18 cellular contexts compared by ENCODE assay signal in genomic region chr5:20359377-20359776, GRCh38.
A peak's percentile ranks its signal among the peaks of the same experiment; 100 is the strongest.
DNase-seq lines count a peak whose midpoint lies in the region; ATAC-seq and TF ChIP-seq lines count a peak whose summit lies in the region.
"Had no signal": no experiment of that assay in that cellular context is flagged by ENCODE, and none has a peak within 500 bp of the region (broad histone marks: within the 10 kb centered on the region; RNA-seq: fewer than 3 reads in every experiment).

No MANE protein-coding gene starts in this region.

- no peak overlapping the region for H3K4me2 ChIP-seq in SU-DHL-6 (ENCODE audit: low read depth, low read length, poor library complexity, severe bottlenecking)
- H3K4me2 ChIP-seq: A549 had no signal

- no peak overlapping the region for H3K9ac ChIP-seq in SU-DHL-6 (ENCODE audit: low read length)

- H3K27me3 ChIP-seq in SU-DHL-6 (ENCODE audit: low read length), result no peaks in the 10 kb centered on the region

- H3K9me3 ChIP-seq in SU-DHL-6 (ENCODE audit: insufficient read depth, low read length), result no peaks in the 10 kb centered on the region
- H3K9me3 ChIP-seq: A549 had no signal

- no peaks in the 10 kb centered on the region for H4K20me1 ChIP-seq in SU-DHL-6 (ENCODE audit: low read depth, low read length)

- no peaks in the 10 kb centered on the region for H3K79me2 ChIP-seq in SU-DHL-6 (ENCODE audit: insufficient read depth, low read length)

- H3K4me3 ChIP-seq in SU-DHL-6 (ENCODE audit: insufficient read depth, low read length, poor library complexity, severe bottlenecking), result no peak overlapping the region
- H3K4me3 ChIP-seq: A549, GM12878 had no signal

- H3K9me2 ChIP-seq in SU-DHL-6 (replicated peaks; ENCODE audit: insufficient read depth, low read length), result no peaks in the 10 kb centered on the region

- no peak overlapping the region for H3K27ac ChIP-seq in SU-DHL-6 (ENCODE audit: low read depth, low read length)
- H3K27ac ChIP-seq: 22Rv1, A549, C4-2B had no signal

- H3F3A ChIP-seq in SU-DHL-6 (ENCODE audit: insufficient read depth), result no peaks in the 10 kb centered on the region

- DNase-seq in DMS 273 (lab: John Stamatoyannopoulos, UW; ENCODE audit: unreplicated experiment), result peak; percentile 22
- no peak for DNase-seq in DMS 273 treated with DMSO at 0.1 percent for 48 hours (lab: John Stamatoyannopoulos, UW)
- peak; percentile 60 for DNase-seq in NCI-H2171 treated with DMSO at 0.1 percent for 48 hours (lab: John Stamatoyannopoulos, UW)
- no peak for DNase-seq in NCI-H2171 (lab: John Stamatoyannopoulos, UW)
- DNase-seq in hippocampal formation (lab: John Stamatoyannopoulos, UW), result no peak
- DNase-seq: AML-193; CD4-positive, alpha-beta T cell; DMS53; DND-41; EL; H9 had no signal

- no peak for ATAC-seq in HG02840 (IDR thresholded peaks at IDR 0.05; ENCODE audit: low FRiP score, unreplicated experiment)
- ATAC-seq: A549, GM12878, HepG2 had no signal

- no peak for TF ChIP-seq CTCF in SU-DHL-6 (IDR thresholded peaks at IDR 0.05; ENCODE audit: insufficient read depth, low read length, poor library complexity, severe bottlenecking)

- H2AFZ ChIP-seq in SU-DHL-6 (ENCODE audit: low read depth, low read length, severe bottlenecking), result peak overlapping the region; percentile 54

- H3K36me3 ChIP-seq in SU-DHL-6 (ENCODE audit: low read length), result no peaks in the 10 kb centered on the region

Comparison
In these comparisons a context has a peak if more than half of its experiments do, and no peak if none do; other contexts are left out.
1. DNase-seq: peak in DMS 273 (single experiment) and NCI-H2171 treated with DMSO at 0.1 percent for 48 hours (single experiment); none in DMS 273 treated with DMSO at 0.1 percent for 48 hours (single experiment), NCI-H2171 (single experiment) and hippocampal formation (0 of 2).